Comparison of ENCODE assay signal across 9 cellular contexts in the genomic region with DNA sequence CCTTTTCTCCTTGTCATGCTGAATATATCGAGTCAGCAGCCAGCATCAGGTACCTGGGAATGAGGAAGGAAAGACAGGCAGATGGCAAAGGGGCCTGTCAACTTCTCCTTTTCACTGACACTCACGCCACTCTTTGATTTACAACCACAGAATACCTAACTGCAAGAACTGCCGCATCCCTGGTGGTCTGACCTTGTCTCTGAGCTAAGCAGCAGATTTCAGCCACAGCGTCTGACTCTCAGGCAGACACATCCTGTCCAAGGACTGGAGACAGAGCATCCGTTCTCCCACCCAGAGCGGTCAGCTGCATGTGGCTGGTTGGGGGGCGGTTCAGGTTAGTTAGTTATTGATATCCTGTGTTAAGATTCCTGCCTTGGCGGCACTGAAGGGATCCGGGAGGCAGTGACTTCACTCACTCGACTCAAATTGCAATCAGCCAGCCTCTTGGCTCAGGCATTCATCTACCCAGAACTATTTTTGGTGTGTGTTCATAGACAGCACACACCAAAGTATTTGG. TPM values are rescaled to one million over a fixed set of nuclear protein-coding genes. Genes with fewer than 3 reads are reported as not detected.
DNase-seq lines count a peak whose midpoint lies in the region; ATAC-seq and TF ChIP-seq lines count a peak whose summit lies in the region.
"Had no signal": no experiment of that assay in that cellular context is flagged by ENCODE, and none has a peak within 500 bp of the region (broad histone marks: within the 10 kb centered on the region; RNA-seq: fewer than 3 reads in every experiment).

No MANE protein-coding gene starts in this region.

- in situ Hi-C loops in GM13977 (cut with MboI; ENCODE audit: low pct_unique_long_range_greater_than_20kb, low sequenced_read_pairs, unreplicated experiment) = no loop called here

- DNase-seq in GM13977 (ENCODE audit: low spot score) (peak; percentile 50), HEK293T (ENCODE audit: extremely low spot score) (no peak), NOMO-1 (lab: John Stamatoyannopoulos, UW; ENCODE audit: unreplicated experiment in 2 of 2) (peak; percentile 90 to 95), kidney epithelial cell (ENCODE audit: low read depth) (peak; percentile 88), cerebellum (ENCODE audit: low spot score) (no peak), NCI-H446 treated with DMSO at 0.1 percent for 48 hours (lab: John Stamatoyannopoulos, UW) (no peak)
- no peak for DNase-seq in stimulated activated CD8-positive, alpha-beta memory T cell treated with anti-CD3 and anti-CD28 coated beads, Interleukin-4, amount 100 ng/mL, for 48 hours

- no peaks in the 10 kb centered on the region for H3K36me3 ChIP-seq in kidney epithelial cell (ENCODE audit: control insufficient read depth, insufficient read depth, low read length)

- no peak for TF ChIP-seq CTCF in GM13977 (IDR thresholded peaks at IDR 0.05; ENCODE audit: extremely low read depth, insufficient read depth, missing control alignments)
- TF ChIP-seq CTCF in kidney epithelial cell (IDR thresholded peaks at IDR 0.05; ENCODE audit: insufficient read depth, low read length, poor library complexity, severe bottlenecking) = no peak

- POLR2A ChIA-PET in HEK293T (lab: Yijun Ruan, JAX) = interaction anchor here (0.8 kb wide), 1 partner anchor 8 kb away, joined by 3 read pairs; no protein-coding TSS in a partner anchor

- no peak for ATAC-seq in GM18520 (IDR thresholded peaks at IDR 0.05; ENCODE audit: unreplicated experiment)
- ATAC-seq: HCT116 had no signal

- H3K27me3 ChIP-seq in kidney epithelial cell (ENCODE audit: control insufficient read depth, insufficient read depth, low read length) = no peaks in the 10 kb centered on the region

- no peak overlapping the region for H3K4me3 ChIP-seq in kidney epithelial cell (ENCODE audit: low read depth, low read length)

- CTCF ChIA-PET in HEK293T (lab: Yijun Ruan, JAX) = no interaction called here

TF ChIP-seq in HEK293T, 16 proteins besides CTCF, POLR2A, EP300 and RAD21:
- TF ChIP-seq L3MBTL2 (conservative IDR thresholded peaks at IDR 0.05) (no peak), SUZ12 (IDR thresholded peaks at IDR 0.05) (no peak)
- TF ChIP-seq, protein P1, sequence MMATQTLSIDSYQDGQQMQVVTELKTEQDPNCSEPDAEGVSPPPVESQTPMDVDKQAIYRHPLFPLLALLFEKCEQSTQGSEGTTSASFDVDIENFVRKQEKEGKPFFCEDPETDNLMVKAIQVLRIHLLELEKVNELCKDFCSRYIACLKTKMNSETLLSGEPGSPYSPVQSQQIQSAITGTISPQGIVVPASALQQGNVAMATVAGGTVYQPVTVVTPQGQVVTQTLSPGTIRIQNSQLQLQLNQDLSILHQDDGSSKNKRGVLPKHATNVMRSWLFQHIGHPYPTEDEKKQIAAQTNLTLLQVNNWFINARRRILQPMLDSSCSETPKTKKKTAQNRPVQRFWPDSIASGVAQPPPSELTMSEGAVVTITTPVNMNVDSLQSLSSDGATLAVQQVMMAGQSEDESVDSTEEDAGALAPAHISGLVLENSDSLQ (IDR thresholded peaks at IDR 0.05) = peak; percentile 29; the same call in 1 of the 2 replicates

RNA-seq across cellular contexts. Expression of gene MAP1LC3B2, which starts 11.2 kb away (rescaled TPM):
- total RNA-seq in kidney epithelial cell = 1.2 and 1.5 TPM in 2 replicates
- 1.4 TPM for total RNA-seq in cerebellum

Comparison
In these comparisons a context has a peak if more than half of its experiments do, and no peak if none do; other contexts are left out.
1. DNase-seq: peak in GM13977 (single experiment), NOMO-1 (2 of 2) and kidney epithelial cell (single experiment); none in HEK293T (single experiment), stimulated activated CD8-positive, alpha-beta memory T cell treated with anti-CD3 and anti-CD28 coated beads, Interleukin-4, amount 100 ng/mL, for 48 hours (single experiment), cerebellum (single experiment) and NCI-H446 treated with DMSO at 0.1 percent for 48 hours (single experiment).